In the genomic region with DNA sequence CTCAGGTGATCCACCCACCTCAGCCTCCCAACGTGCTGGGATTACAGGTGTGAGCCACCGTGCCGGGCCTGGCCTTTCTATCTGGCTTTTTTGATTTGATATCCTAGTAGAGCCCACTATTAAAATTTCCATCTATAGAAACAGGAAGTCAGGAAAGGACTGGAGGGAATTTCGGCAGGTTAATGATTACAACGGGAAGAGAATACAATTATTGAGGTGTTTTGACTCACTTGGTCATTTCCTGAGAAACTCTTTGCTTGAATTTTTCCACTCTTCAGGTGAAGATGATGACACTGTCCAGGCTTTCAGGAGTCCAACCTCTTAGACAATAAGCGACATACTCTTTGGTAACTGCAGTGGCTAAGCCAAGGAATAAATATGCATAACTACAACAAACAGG, we compare ENCODE assay signal across 8 cellular contexts. TPM values are rescaled to one million over a fixed set of nuclear protein-coding genes. Genes with fewer than 3 reads are reported as not detected.
DNase-seq lines count a peak whose midpoint lies in the region; ATAC-seq and TF ChIP-seq lines count a peak whose summit lies in the region.

No MANE protein-coding gene starts in this region.

- H2AFZ ChIP-seq in parathyroid adenoma: peak overlapping the region; percentile 100

- DNase-seq in Calu3: peak; percentile 18
- DNase-seq in RWPE2 (ENCODE audit: low spot score): no peak
- DNase-seq in epithelial cell of prostate (ENCODE audit: low read depth, low spot score): no peak
- DNase-seq in SKM-1 (lab: John Stamatoyannopoulos, UW; ENCODE audit: unreplicated experiment): no peak
- no peak for DNase-seq in MV-4-11 (lab: John Stamatoyannopoulos, UW)

- peak overlapping the region; percentile 93 for H3K4me2 ChIP-seq in parathyroid adenoma (ENCODE audit: low read length)

- H3K4me1 ChIP-seq in RWPE2 (ENCODE audit: insufficient read depth, poor library complexity, severe bottlenecking): peaks cover 16% of the 10 kb centered on the region
- H3K4me1 ChIP-seq in parathyroid adenoma: peaks cover 14% of the 10 kb centered on the region

- ATAC-seq in RWPE2 (ENCODE audit: low read depth) (no peak), GM19324 (IDR thresholded peaks at IDR 0.05; ENCODE audit: low FRiP score, unreplicated experiment) (no peak), HG03378 (IDR thresholded peaks at IDR 0.05; ENCODE audit: unreplicated experiment) (no peak)

- peaks cover 39% of the 10 kb centered on the region for H3K36me3 Mint-ChIP-seq in Calu3 (ENCODE audit: insufficient read depth, unreplicated experiment)

- no peaks in the 10 kb centered on the region for H3K27me3 ChIP-seq in RWPE2 (ENCODE audit: insufficient read depth, poor library complexity, severe bottlenecking)
- H3K27me3 ChIP-seq in parathyroid adenoma (ENCODE audit: control insufficient read depth, insufficient read depth, low read length): no peaks in the 10 kb centered on the region

- H3K36me3 ChIP-seq in RWPE2 (ENCODE audit: low read depth): no peaks in the 10 kb centered on the region
- H3K36me3 ChIP-seq in parathyroid adenoma (ENCODE audit: control insufficient read depth, insufficient read depth, low read length): no peaks in the 10 kb centered on the region

- intact Hi-C loops in Calu3 (cut with micrococcal nuclease; ENCODE audit: unreplicated experiment): loop anchor here (5.0 kb wide), 1 partner anchor 96 kb away; no protein-coding TSS in a partner anchor

- H3K4me3 Mint-ChIP-seq in Calu3 (ENCODE audit: low read depth, unreplicated experiment): peak overlapping the region; percentile 99

- H3K9me3 ChIP-seq in RWPE2 (ENCODE audit: severe bottlenecking) (no peaks in the 10 kb centered on the region), parathyroid adenoma (ENCODE audit: control insufficient read depth, low read length) (no peaks in the 10 kb centered on the region)

- TF ChIP-seq CTCF in Calu3 (IDR thresholded peaks at IDR 0.05; ENCODE audit: unreplicated experiment) (no peak), RWPE2 (IDR thresholded peaks at IDR 0.05; ENCODE audit: poor library complexity, severe bottlenecking) (no peak), parathyroid adenoma (IDR thresholded peaks at IDR 0.05) (no peak)

- H3K27ac ChIP-seq in RWPE2 (ENCODE audit: poor library complexity, severe bottlenecking) (peak overlapping the region; percentile 71), epithelial cell of prostate (peak overlapping the region; percentile 89), parathyroid adenoma (peak overlapping the region; percentile 96)

- H3K27ac Mint-ChIP-seq in Calu3 (ENCODE audit: unreplicated experiment): peak overlapping the region; percentile 98

- no peaks in the 10 kb centered on the region for H3K9me3 Mint-ChIP-seq in Calu3 (ENCODE audit: low read depth, unreplicated experiment)

- H3K27me3 Mint-ChIP-seq in Calu3 (ENCODE audit: unreplicated experiment): no peaks in the 10 kb centered on the region

- H3K79me2 ChIP-seq in parathyroid adenoma: peaks cover 27% of the 10 kb centered on the region

- H3K4me1 Mint-ChIP-seq in Calu3 (ENCODE audit: low read depth, unreplicated experiment): peaks cover 45% of the 10 kb centered on the region

- CTCF ChIA-PET in Calu3 (lab: Charles Lee): no interaction called here

- no TSS peak for BruUV-seq in Calu3 (replicated peaks; lab: Mats Ljungman, UMichigan)

- no peak overlapping the region for H3K9ac ChIP-seq in parathyroid adenoma

- H3K4me3 ChIP-seq in RWPE2 (ENCODE audit: severe bottlenecking): peak overlapping the region; percentile 91
- H3K4me3 ChIP-seq in parathyroid adenoma (ENCODE audit: low read depth, low read length): peak overlapping the region; percentile 99

RNA-seq across cellular contexts. Expression of gene MKLN1, which starts 1.1 kb away (rescaled TPM):
- total RNA-seq in Calu3 (2022): 36.8 and 47.1 TPM in 2 replicates
